Comparison of ENCODE assay signal across 1 cellular context in the genomic region with DNA sequence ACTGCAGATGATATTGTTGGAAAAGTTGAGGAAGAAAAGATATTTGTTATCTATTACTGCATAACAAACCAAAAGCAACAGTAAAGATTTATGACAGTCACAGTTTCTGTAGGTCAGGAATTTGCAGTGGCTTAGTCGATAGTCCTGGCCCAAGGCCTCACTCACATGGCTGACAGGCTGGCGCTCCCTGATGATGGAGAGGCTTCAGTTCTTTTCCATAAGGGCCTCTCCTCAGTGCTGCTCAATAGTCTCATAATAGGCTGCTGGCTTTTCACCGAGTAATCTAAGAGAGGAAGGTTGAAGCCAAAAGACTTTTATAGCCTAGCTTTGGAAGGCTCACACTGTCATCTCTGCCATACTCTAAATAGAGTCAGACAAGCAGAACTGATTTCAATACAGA.
TF ChIP-seq lines count a peak whose summit lies in the region.

No MANE protein-coding gene starts in this region.

TF ChIP-seq in H1, 55 proteins besides CTCF, POLR2A, EP300 and RAD21:
- TF ChIP-seq POLR2AphosphoS5 (IDR thresholded peaks at IDR 0.05; ENCODE audit: low read depth, low read length): no peak
- 0 out of 2 replicates have a peak, but pooled peaks have one; percentile 24 for TF ChIP-seq CREB1 (IDR thresholded peaks at IDR 0.05)
- no peak for TF ChIP-seq TEAD4 (IDR thresholded peaks at IDR 0.05; ENCODE audit: low read depth, low read length)
- no peak for TF ChIP-seq BRCA1 (IDR thresholded peaks at IDR 0.05; ENCODE audit: low read depth, low read length)
